Comparison of ENCODE assay signal across 10 cellular contexts in genomic region chr15:33242669-33243191, GRCh38. TPM values are rescaled to one million over a fixed set of nuclear protein-coding genes. Genes with fewer than 3 reads are reported as not detected.
DNase-seq lines count a peak whose midpoint lies in the region; ATAC-seq, FAIRE-seq and TF ChIP-seq lines count a peak whose summit lies in the region.
"Had no signal": no experiment of that assay in that cellular context is flagged by ENCODE, and none has a peak within 500 bp of the region (broad histone marks: within the 10 kb centered on the region; RNA-seq: fewer than 3 reads in every experiment).

No MANE protein-coding gene starts in this region.

- H4K20me1 ChIP-seq in astrocyte (ENCODE audit: insufficient read depth, low read length): no peaks in the 10 kb centered on the region

- no peaks in the 10 kb centered on the region for H3K27me3 Mint-ChIP-seq in astrocyte (ENCODE audit: low read depth, unreplicated experiment)

- no peak for TF ChIP-seq EP300 in suprapubic skin (IDR thresholded peaks at IDR 0.05)

- WGBS in right lobe of liver (ENCODE audit: insufficient coverage, low coverage, low lambda C conversion rate, missing lambda C conversion rate): 63% methylated on average over 3 of the region's 5 CpGs
- 88% methylated on average over 5 of the region's 5 CpGs for WGBS in suprapubic skin

- no peaks in the 10 kb centered on the region for H3K9me3 ChIP-seq in astrocyte (ENCODE audit: insufficient read depth, low read depth, low read length)
- no peaks in the 10 kb centered on the region for H3K9me3 ChIP-seq in right lobe of liver
- H3K9me3 ChIP-seq in suprapubic skin: no peaks in the 10 kb centered on the region
- H3K9me3 ChIP-seq: heart left ventricle had no signal

- intact Hi-C loops in right lobe of liver (cut with DNase I): no loop called here

- no peaks in the 10 kb centered on the region for H3K79me2 ChIP-seq in astrocyte (ENCODE audit: insufficient read depth, low read length)

- DNase-seq in COR-L47 (lab: John Stamatoyannopoulos, UW) (peak; percentile 19), HPDE6-E6E7 (ENCODE audit: extremely low spot score) (peak; percentile 33), astrocyte (ENCODE audit: low read depth) (peak; percentile 27), right lobe of liver (no peak), amygdala (lab: John Stamatoyannopoulos, UW) (no peak), suprapubic skin (ENCODE audit: low spot score in 2 of 2) (no peak)
- DNase-seq: heart left ventricle had no signal

- H2AFZ ChIP-seq in astrocyte (ENCODE audit: low read depth, low read length): peak overlapping the region; percentile 22

- peak overlapping the region; percentile 95 for H3K27ac Mint-ChIP-seq in astrocyte (ENCODE audit: unreplicated experiment)
- H3K27ac Mint-ChIP-seq: T-helper 2 cell treated with Interferon-gamma antibody and Interleukin-4, amounts not matched to agents 5 μg/mL and 100 μg/mL, for 36 hours had no signal

- H3K4me3 ChIP-seq in astrocyte (ENCODE audit: insufficient read depth, low read depth, low read length) (no peak overlapping the region), right lobe of liver (no peak overlapping the region), suprapubic skin (no peak overlapping the region)
- H3K4me3 ChIP-seq: heart left ventricle had no signal

- no peak overlapping the region for H3K4me3 Mint-ChIP-seq in astrocyte (ENCODE audit: unreplicated experiment)
- H3K4me3 Mint-ChIP-seq: T-helper 2 cell treated with Interferon-gamma antibody and Interleukin-4, amounts not matched to agents 5 μg/mL and 100 μg/mL, for 36 hours had no signal

- TF ChIP-seq POLR2A in right lobe of liver (IDR thresholded peaks at IDR 0.05) (no peak), suprapubic skin (IDR thresholded peaks at IDR 0.05) (no peak)

- H3K4me1 Mint-ChIP-seq in astrocyte (ENCODE audit: low read depth, unreplicated experiment): peaks cover 36% of the 10 kb centered on the region

- FAIRE-seq in astrocyte (lab: Jason Lieb, UNC): no peak

- TF ChIP-seq CTCF in astrocyte (IDR thresholded peaks at IDR 0.05; ENCODE audit: insufficient read depth, low read depth, low read length) (peak; percentile 34), right lobe of liver (IDR thresholded peaks at IDR 0.05) (peak in 3 of 4 donors; percentile 17 to 32 (median 26)), suprapubic skin (IDR thresholded peaks at IDR 0.05) (peak in 1 of 2 donors; percentile 10)

- H3K9ac ChIP-seq in astrocyte (ENCODE audit: low read length): peak overlapping the region; percentile 77

- H3K27ac ChIP-seq in astrocyte (ENCODE audit: low read depth, low read length): peak overlapping the region; percentile 89
- no peak overlapping the region for H3K27ac ChIP-seq in right lobe of liver
- H3K27ac ChIP-seq in suprapubic skin: no peak overlapping the region
- H3K27ac ChIP-seq: heart left ventricle had no signal

- H3K4me2 ChIP-seq in astrocyte (ENCODE audit: low read length): peak overlapping the region; percentile 72

- H3K27me3 ChIP-seq in astrocyte (ENCODE audit: insufficient read depth, low read length) (peaks cover 4% of the 10 kb centered on the region), right lobe of liver (peaks cover 0 to 7% of the 10 kb centered on the region in 2 donors), suprapubic skin (no peaks in the 10 kb centered on the region)

- no peaks in the 10 kb centered on the region for H3K9me3 Mint-ChIP-seq in astrocyte (ENCODE audit: unreplicated experiment)
- H3K9me3 Mint-ChIP-seq: T-helper 2 cell treated with Interferon-gamma antibody and Interleukin-4, amounts not matched to agents 5 μg/mL and 100 μg/mL, for 36 hours had no signal

- H3K4me1 ChIP-seq in astrocyte (ENCODE audit: insufficient read depth, low read length) (peaks cover 34% of the 10 kb centered on the region), right lobe of liver (no peaks in the 10 kb centered on the region), suprapubic skin (peaks cover 5% of the 10 kb centered on the region)
- H3K4me1 ChIP-seq: heart left ventricle had no signal

- H3K36me3 ChIP-seq in astrocyte (ENCODE audit: insufficient read depth, low read length) (no peaks in the 10 kb centered on the region), right lobe of liver (no peaks in the 10 kb centered on the region), suprapubic skin (no peaks in the 10 kb centered on the region)
- H3K36me3 ChIP-seq: heart left ventricle had no signal

- ATAC-seq in right lobe of liver: peak in 1 of 4 donors; percentile 26
- no peak for ATAC-seq in HG02970 (IDR thresholded peaks at IDR 0.05; ENCODE audit: low FRiP score, unreplicated experiment)
- no peak for ATAC-seq in HG02885 (IDR thresholded peaks at IDR 0.05; ENCODE audit: poor library complexity, unreplicated experiment)
- ATAC-seq: heart left ventricle had no signal

- H3K36me3 Mint-ChIP-seq in astrocyte (ENCODE audit: low read depth, unreplicated experiment): no peaks in the 10 kb centered on the region

RNA-seq across cellular contexts. Expression of gene FMN1, which starts 48.2 kb away (rescaled TPM):
- total RNA-seq in astrocyte (5.3 and 5.8 TPM in 2 replicates), right lobe of liver (1 to 10 TPM; 1.1 to 6.8 (median 3.1) TPM), suprapubic skin (10 to 100 TPM; 19.8 to 47.3 (median 33.1) TPM)

Comparison
In these comparisons a context has a peak if more than half of its experiments do, and no peak if none do; other contexts are left out.
1. DNase-seq: peak in COR-L47 (single experiment), HPDE6-E6E7 (single experiment) and astrocyte (single experiment); none in right lobe of liver (0 of 3), amygdala (0 of 56) and suprapubic skin (0 of 2).